10 cellular contexts compared by ENCODE assay signal in genomic region chr12:16603916-16604575, GRCh38.
DNase-seq lines count a peak whose midpoint lies in the region; ATAC-seq lines count a peak whose summit lies in the region.
"Had no signal": no experiment of that assay in that cellular context is flagged by ENCODE, and none has a peak within 500 bp of the region (broad histone marks: within the 10 kb centered on the region; RNA-seq: fewer than 3 reads in every experiment).

No MANE protein-coding gene starts in this region.

- H3K9me3 ChIP-seq in iPS-18a (ENCODE audit: control insufficient read depth, low read depth, low read length) = no peaks in the 10 kb centered on the region

- DNase-seq in NCI-H1105 (lab: John Stamatoyannopoulos, UW) (peak; percentile 64), NCI-H774 (lab: John Stamatoyannopoulos, UW) (peak; percentile 58), superior temporal gyrus (ENCODE audit: extremely low spot score) (peak; percentile 58), foreskin melanocyte (no peak)
- no peak for DNase-seq in activated CD4-positive, alpha-beta T cell treated with anti-CD3 and anti-CD28 coated beads, Interleukin-2, amount 50 U/mL, for 1 hour
- DNase-seq: activated CD4-positive, alpha-beta T cell treated with anti-CD3 and anti-CD28 coated beads for 36 hours; activated naive CD8-positive, alpha-beta T cell treated with anti-CD3 and anti-CD28 coated beads for 36 hours; DND-41 had no signal

- ATAC-seq in HG03442 (IDR thresholded peaks at IDR 0.05; ENCODE audit: unreplicated experiment) = no peak
- ATAC-seq: activated CD4-positive, alpha-beta T cell treated with anti-CD3 and anti-CD28 coated beads for 36 hours had no signal

- peaks cover 55% of the 10 kb centered on the region for H3K27me3 ChIP-seq in iPS-18a (ENCODE audit: control insufficient read depth, insufficient read depth, low read length)

- H3K27ac ChIP-seq in iPS-18a (ENCODE audit: low read length) = no peak overlapping the region

- peaks cover 37% of the 10 kb centered on the region for H3K4me1 ChIP-seq in iPS-18a (ENCODE audit: control insufficient read depth, low read depth, low read length)

- H3K9ac ChIP-seq in iPS-18a (ENCODE audit: low read length) = peak overlapping the region; percentile 21

- H3K4me3 ChIP-seq in iPS-18a (ENCODE audit: low read length) = peak overlapping the region; percentile 88

- H3K36me3 ChIP-seq in iPS-18a (ENCODE audit: control insufficient read depth, low read depth, low read length) = no peaks in the 10 kb centered on the region

Comparison
In these comparisons a context has a peak if more than half of its experiments do, and no peak if none do; other contexts are left out.
1. DNase-seq: peak in NCI-H1105 (single experiment), NCI-H774 (single experiment) and superior temporal gyrus (single experiment); none in foreskin melanocyte (single experiment) and activated CD4-positive, alpha-beta T cell treated with anti-CD3 and anti-CD28 coated beads, Interleukin-2, amount 50 U/mL, for 1 hour (single experiment).